Comparison of ENCODE assay signal across 8 cellular contexts in genomic region chr11:119479685-119480275, GRCh38. TPM values are rescaled to one million over a fixed set of nuclear protein-coding genes. Genes with fewer than 3 reads are reported as not detected.
DNase-seq lines count a peak whose midpoint lies in the region; ATAC-seq and TF ChIP-seq lines count a peak whose summit lies in the region.

No MANE protein-coding gene starts in this region.

- CTCF ChIA-PET in naive thymus-derived CD4-positive, alpha-beta T cell (lab: Charles Lee) = no interaction called here

- no peak overlapping the region for H3K4me3 ChIP-seq in BLaER1 treated with 17β-estradiol and CSF1 and Interleukin-3, amounts not matched to agents 10 nM and 100 nM
- H3K4me3 ChIP-seq in naive thymus-derived CD4-positive, alpha-beta T cell (ENCODE audit: low read length) = no peak overlapping the region

- peaks cover 2 to 36% (median 25%) of the 10 kb centered on the region in 5 donors for H3K27me3 Mint-ChIP-seq in naive thymus-derived CD4-positive, alpha-beta T cell

- peaks cover 18 to 39% (median 31%) of the 10 kb centered on the region in 10 experiments for H3K4me1 ChIP-seq in BLaER1 treated with 17β-estradiol and CSF1 and Interleukin-3, amounts not matched to agents 10 nM and 100 nM
- H3K4me1 ChIP-seq in naive thymus-derived CD4-positive, alpha-beta T cell (ENCODE audit: control insufficient read depth in 2 of 2, insufficient read depth in 2 of 2, low read length in 2 of 2) = no peaks in the 10 kb centered on the region

- no peak overlapping the region for H3K27ac Mint-ChIP-seq in naive thymus-derived CD4-positive, alpha-beta T cell

- H3K36me3 Mint-ChIP-seq in naive thymus-derived CD4-positive, alpha-beta T cell = no peaks in the 10 kb centered on the region

- peaks cover 0 to 4% (median 0%) of the 10 kb centered on the region in 11 donors for H3K9me3 Mint-ChIP-seq in naive thymus-derived CD4-positive, alpha-beta T cell

- no peaks in the 10 kb centered on the region for H3K36me3 ChIP-seq in BLaER1 treated with 17β-estradiol and CSF1 and Interleukin-3, amounts not matched to agents 10 nM and 100 nM
- no peaks in the 10 kb centered on the region for H3K36me3 ChIP-seq in naive thymus-derived CD4-positive, alpha-beta T cell (ENCODE audit: control insufficient read depth in 2 of 3, insufficient read depth in 3 of 3, low read length in 3 of 3)

- no peaks in the 10 kb centered on the region for H3K27me3 ChIP-seq in BLaER1 treated with 17β-estradiol and CSF1 and Interleukin-3, amounts not matched to agents 10 nM and 100 nM
- H3K27me3 ChIP-seq in naive thymus-derived CD4-positive, alpha-beta T cell (ENCODE audit: control insufficient read depth in 2 of 2, insufficient read depth in 2 of 2, low read length in 2 of 2) = no peaks in the 10 kb centered on the region

- H3K4me2 ChIP-seq in BLaER1 treated with 17β-estradiol and CSF1 and Interleukin-3, amounts not matched to agents 10 nM and 100 nM = peak overlapping the region; percentile 75 to 92 (median 90)

- H3K9me3 ChIP-seq in BLaER1 treated with 17β-estradiol and CSF1 and Interleukin-3, amounts not matched to agents 10 nM and 100 nM (replicated peaks in 1 of 11) = no peaks in the 10 kb centered on the region
- no peaks in the 10 kb centered on the region for H3K9me3 ChIP-seq in naive thymus-derived CD4-positive, alpha-beta T cell (ENCODE audit: control insufficient read depth in 2 of 3, low read length in 3 of 3)

- ATAC-seq in naive thymus-derived CD4-positive, alpha-beta T cell = no peak
- ATAC-seq in HG03565 (IDR thresholded peaks at IDR 0.05; ENCODE audit: unreplicated experiment) = no peak

- H3K4me1 Mint-ChIP-seq in naive thymus-derived CD4-positive, alpha-beta T cell = peaks cover 0 to 2% (median 0%) of the 10 kb centered on the region in 7 donors

- peak overlapping the region in 9 of 11 experiments; percentile 2 to 74 (median 54); a peak in 6 of 22 replicates for H3K9ac ChIP-seq in BLaER1 treated with 17β-estradiol and CSF1 and Interleukin-3, amounts not matched to agents 10 nM and 100 nM

- H3K4me3 Mint-ChIP-seq in naive thymus-derived CD4-positive, alpha-beta T cell = no peak overlapping the region

- intact Hi-C loops in naive thymus-derived CD4-positive, alpha-beta T cell (cut with micrococcal nuclease) = no loop called here

- peak overlapping the region in 8 of 11 experiments; percentile 54 to 79 (median 72); a peak in 7 of 22 replicates for H3K27ac ChIP-seq in BLaER1 treated with 17β-estradiol and CSF1 and Interleukin-3, amounts not matched to agents 10 nM and 100 nM
- H3K27ac ChIP-seq in VCaP = no peak overlapping the region
- H3K27ac ChIP-seq in naive thymus-derived CD4-positive, alpha-beta T cell (ENCODE audit: low read depth, low read length) = no peak overlapping the region

- POLR2A ChIA-PET in naive thymus-derived CD4-positive, alpha-beta T cell (lab: Charles Lee) = no interaction called here

- DNase-seq in HPDE6-E6E7 (ENCODE audit: extremely low spot score) (peak; percentile 57), iris pigment epithelial cell (ENCODE audit: low read depth) (peak; percentile 57), hippocampal formation (lab: John Stamatoyannopoulos, UW) (no peak), SKM-1 treated with dmso at 0.1 percent for 144 hours (lab: John Stamatoyannopoulos, UW; ENCODE audit: unreplicated experiment) (no peak)
- DNase-seq in naive thymus-derived CD4-positive, alpha-beta T cell = no peak

- peak; percentile 54 for TF ChIP-seq CTCF in VCaP (conservative IDR thresholded peaks at IDR 0.05)

- peaks cover 0 to 26% (median 0%) of the 10 kb centered on the region in 11 experiments; a peak in 6 of 22 replicates for H4K20me1 ChIP-seq in BLaER1 treated with 17β-estradiol and CSF1 and Interleukin-3, amounts not matched to agents 10 nM and 100 nM

RNA-seq across cellular contexts. Expression of gene THY1, which starts 56.8 kb away (rescaled TPM):
- total RNA-seq in naive thymus-derived CD4-positive, alpha-beta T cell = 1 to 10 TPM in 1 of 5 experiments, not detected in 4; 2.2 TPM
- polyA plus RNA-seq in naive thymus-derived CD4-positive, alpha-beta T cell = not detected

Comparison
In these comparisons a context has a peak if more than half of its experiments do, and no peak if none do; other contexts are left out.
1. H3K27ac ChIP-seq: peak in BLaER1 treated with 17β-estradiol and CSF1 and Interleukin-3, amounts not matched to agents 10 nM and 100 nM (8 of 11); none in VCaP (single experiment) and naive thymus-derived CD4-positive, alpha-beta T cell (single experiment).
2. DNase-seq: peak in HPDE6-E6E7 (single experiment) and iris pigment epithelial cell (single experiment); none in naive thymus-derived CD4-positive, alpha-beta T cell (0 of 9), hippocampal formation (0 of 2) and SKM-1 treated with dmso at 0.1 percent for 144 hours (single experiment).